1 cellular context compared by ENCODE assay signal in genomic region chr6:155895641-155896040, GRCh38.
TF ChIP-seq lines count a peak whose summit lies in the region.

No MANE protein-coding gene starts in this region.

TF ChIP-seq in GM23338, 12 proteins besides CTCF, POLR2A, EP300 and RAD21 (continued from another document):
- TF ChIP-seq ZNF462 (CRISPR knock-in tag; IDR thresholded peaks at IDR 0.05) (no peak), ETS1 (IDR thresholded peaks at IDR 0.05) (no peak), EZH2phosphoT487 (IDR thresholded peaks at IDR 0.05; ENCODE audit: unreplicated experiment) (no peak), ZNF114 (CRISPR knock-in tag; IDR thresholded peaks at IDR 0.05) (no peak), STAT1 (IDR thresholded peaks at IDR 0.05; ENCODE audit: unreplicated experiment) (no peak), JUNB (IDR thresholded peaks at IDR 0.05; ENCODE audit: unreplicated experiment) (no peak), CREB1 (CRISPR knock-in tag; IDR thresholded peaks at IDR 0.05; ENCODE audit: low read depth) (no peak), EZH2 (IDR thresholded peaks at IDR 0.05; ENCODE audit: low read depth, unreplicated experiment) (no peak), POLR2AphosphoS5 (IDR thresholded peaks at IDR 0.05; ENCODE audit: low read depth) (no peak)
TF ChIP-seq in GM23338: peak in this region for 0.
